In genomic region chr15:35061171-35062163, GRCh38 we compare ENCODE assay signal across 2 cellular contexts.
TF ChIP-seq lines count a peak whose summit lies in the region.

No MANE protein-coding gene starts in this region.

TF ChIP-seq in IMR-90, 13 proteins besides CTCF, POLR2A, EP300 and RAD21:
- TF ChIP-seq RFX5 (IDR thresholded peaks at IDR 0.05; ENCODE audit: low read depth, low read length) (no peak), FOS (IDR thresholded peaks at IDR 0.05; ENCODE audit: low read depth, low read length) (no peak), CHD1 (IDR thresholded peaks at IDR 0.05; ENCODE audit: low read depth, low read length) (no peak), MAFK (IDR thresholded peaks at IDR 0.05; ENCODE audit: low read depth, low read length) (no peak), CEBPB (IDR thresholded peaks at IDR 0.05; ENCODE audit: low read depth, low read length) (no peak), SMC3 (IDR thresholded peaks at IDR 0.05; ENCODE audit: low read depth, low read length) (no peak), MXI1 (IDR thresholded peaks at IDR 0.05; ENCODE audit: borderline replicate concordance, low read depth, low read length) (no peak), NFE2L2 (IDR thresholded peaks at IDR 0.05; ENCODE audit: low read depth, low read length) (no peak), MAZ (IDR thresholded peaks at IDR 0.05; ENCODE audit: borderline replicate concordance, low read depth, low read length) (no peak), USF2 (IDR thresholded peaks at IDR 0.05; ENCODE audit: low read depth, low read length) (no peak), ELK1 (IDR thresholded peaks at IDR 0.05; ENCODE audit: borderline replicate concordance, low read depth, low read length) (no peak), BHLHE40 (IDR thresholded peaks at IDR 0.05; ENCODE audit: low read depth, low read length) (no peak), RCOR1 (IDR thresholded peaks at IDR 0.05; ENCODE audit: insufficient replicate concordance, low read length) (no peak)
TF ChIP-seq in IMR-90: peak in this region for 0.

TF ChIP-seq in HepG2, 621 proteins besides CTCF, POLR2A, EP300 and RAD21:
- TF ChIP-seq SKIL (CRISPR knock-in tag; IDR thresholded peaks at IDR 0.05; ENCODE audit: borderline replicate concordance) = no peak
- no peak for TF ChIP-seq ZNF280D (CRISPR knock-in tag; IDR thresholded peaks at IDR 0.05)
- TF ChIP-seq CCDC6 (CRISPR knock-in tag; IDR thresholded peaks at IDR 0.05) = no peak
- TF ChIP-seq HNRNPH1 (optimal IDR thresholded peaks at IDR 0.05; ENCODE audit: low read depth, low read length) = no peak
- no peak for TF ChIP-seq ZNF839 (CRISPR knock-in tag; IDR thresholded peaks at IDR 0.05; ENCODE audit: borderline replicate concordance)
- TF ChIP-seq SIN3A (IDR thresholded peaks at IDR 0.05; ENCODE audit: borderline replicate concordance, low read depth, low read length) = no peak
- no peak for TF ChIP-seq TP53 (CRISPR knock-in tag; conservative IDR thresholded peaks at IDR 0.05)
- no peak for TF ChIP-seq ZBTB33 (CRISPR knock-in tag; IDR thresholded peaks at IDR 0.05)
- TF ChIP-seq ZBTB39 (CRISPR knock-in tag; IDR thresholded peaks at IDR 0.05) = no peak
- no peak for TF ChIP-seq CEBPZ (IDR thresholded peaks at IDR 0.05; ENCODE audit: low read length)
- TF ChIP-seq ZNF354B (CRISPR knock-in tag; IDR thresholded peaks at IDR 0.05) = no peak
- TF ChIP-seq ATF5 (CRISPR knock-in tag; IDR thresholded peaks at IDR 0.05; ENCODE audit: low read depth) = no peak
- TF ChIP-seq SNAI1 (CRISPR knock-in tag; IDR thresholded peaks at IDR 0.05; ENCODE audit: borderline replicate concordance) = no peak
- TF ChIP-seq MXD4 (CRISPR knock-in tag; IDR thresholded peaks at IDR 0.05) = no peak
- TF ChIP-seq ZKSCAN1 (IDR thresholded peaks at IDR 0.05; ENCODE audit: low read length) = no peak
- TF ChIP-seq ZNF850 (CRISPR knock-in tag; conservative IDR thresholded peaks at IDR 0.05) = no peak
- TF ChIP-seq PRMT3 (CRISPR knock-in tag; IDR thresholded peaks at IDR 0.05; ENCODE audit: borderline replicate concordance, low read depth) = no peak
- no peak for TF ChIP-seq ATF1 (CRISPR knock-in tag; IDR thresholded peaks at IDR 0.05)
- TF ChIP-seq SOX5 (CRISPR knock-in tag; IDR thresholded peaks at IDR 0.05; ENCODE audit: borderline replicate concordance) = no peak
- no peak for TF ChIP-seq ZNF564 (CRISPR knock-in tag; IDR thresholded peaks at IDR 0.05)
